In genomic region chr17:78746263-78746948, GRCh38 we compare ENCODE assay signal across 9 cellular contexts. TPM values are rescaled to one million over a fixed set of nuclear protein-coding genes. Genes with fewer than 3 reads are reported as not detected.
DNase-seq lines count a peak whose midpoint lies in the region; ATAC-seq and TF ChIP-seq lines count a peak whose summit lies in the region.
"Had no signal": no experiment of that assay in that cellular context is flagged by ENCODE, and none has a peak within 500 bp of the region (broad histone marks: within the 10 kb centered on the region; RNA-seq: fewer than 3 reads in every experiment).

No MANE protein-coding gene starts in this region.

- ATAC-seq in effector memory CD8-positive, alpha-beta T cell (replicated peaks) = no peak
- ATAC-seq in HG03280 (IDR thresholded peaks at IDR 0.05; ENCODE audit: unreplicated experiment) (no peak), GM21717 (IDR thresholded peaks at IDR 0.05; ENCODE audit: unreplicated experiment) (no peak)

- 70 to 77% (median 74%) methylated on average over 12 of the region's 12 CpGs for WGBS in spleen, 5 donors

- H3K4me3 ChIP-seq in spleen = no peak overlapping the region

- peak overlapping the region; percentile 57 for H3K4me3 Mint-ChIP-seq in activated CD4-positive, alpha-beta T cell treated with anti-CD3 and anti-CD28 coated beads, Interleukin-2, amount 10 ng/mL, durations not matched to agents 24 days and 14 days
- H3K4me3 Mint-ChIP-seq in effector memory CD8-positive, alpha-beta T cell = peak overlapping the region; percentile 83 to 87

- H3K36me3 ChIP-seq in spleen = peaks cover 0 to 15% (median 5%) of the 10 kb centered on the region in 6 donors

- H3K36me3 Mint-ChIP-seq in activated CD4-positive, alpha-beta T cell treated with anti-CD3 and anti-CD28 coated beads, Interleukin-2, amount 10 ng/mL, durations not matched to agents 24 days and 14 days (ENCODE audit: low read depth) = peaks cover 30% of the 10 kb centered on the region
- peaks cover 62% of the 10 kb centered on the region for H3K36me3 Mint-ChIP-seq in effector memory CD8-positive, alpha-beta T cell (ENCODE audit: insufficient read depth)

- H3K27me3 ChIP-seq in spleen (replicated peaks in 1 of 7) = no peaks in the 10 kb centered on the region

- no peaks in the 10 kb centered on the region for H3K9me3 ChIP-seq in spleen

- peak overlapping the region in 7 of 8 donors; percentile 81 to 93 (median 89) for H3K27ac ChIP-seq in spleen

- no peaks in the 10 kb centered on the region for H3K9me3 Mint-ChIP-seq in activated CD4-positive, alpha-beta T cell treated with anti-CD3 and anti-CD28 coated beads, Interleukin-2, amount 10 ng/mL, durations not matched to agents 24 days and 14 days
- H3K9me3 Mint-ChIP-seq in effector memory CD8-positive, alpha-beta T cell = no peaks in the 10 kb centered on the region

- no peak for TF ChIP-seq POLR2A in spleen (IDR thresholded peaks at IDR 0.05)

- peak overlapping the region; percentile 75 for H3K27ac Mint-ChIP-seq in activated CD4-positive, alpha-beta T cell treated with anti-CD3 and anti-CD28 coated beads, Interleukin-2, amount 10 ng/mL, durations not matched to agents 24 days and 14 days
- H3K27ac Mint-ChIP-seq in effector memory CD8-positive, alpha-beta T cell = peak overlapping the region; percentile 82 to 89

- peaks cover 60 to 100% (median 91%) of the 10 kb centered on the region in 6 donors for H3K4me1 ChIP-seq in spleen

- no peak for TF ChIP-seq CTCF in spleen (IDR thresholded peaks at IDR 0.05 in 8 of 11, conservative IDR thresholded peaks at IDR 0.05 in 3 of 11)

- DNase-seq in activated CD4-positive, alpha-beta T cell treated with anti-CD3 and anti-CD28 coated beads, Interleukin-2, amount 10 ng/mL, durations not matched to agents 24 days and 14 days = no peak
- no peak for DNase-seq in activated CD4-positive, alpha-beta T cell treated with anti-CD3 and anti-CD28 coated beads, Interleukin-2, amount 50 U/mL, for 48 hours
- DNase-seq in MV-4-11 (lab: John Stamatoyannopoulos, UW) (peak; percentile 30), spleen (no peak)
- no peak for DNase-seq in effector memory CD8-positive, alpha-beta T cell
- no peak for DNase-seq in stimulated activated CD4-positive, alpha-beta T cell treated with anti-CD3 and anti-CD28 coated beads, Interleukin-1b, Interleukin-23, amount 100 ng/mL, for 48 hours
- DNase-seq: NCI-H524 had no signal

- no peaks in the 10 kb centered on the region for H3K27me3 Mint-ChIP-seq in activated CD4-positive, alpha-beta T cell treated with anti-CD3 and anti-CD28 coated beads, Interleukin-2, amount 10 ng/mL, durations not matched to agents 24 days and 14 days
- no peaks in the 10 kb centered on the region for H3K27me3 Mint-ChIP-seq in effector memory CD8-positive, alpha-beta T cell

- intact Hi-C loops in activated CD4-positive, alpha-beta T cell treated with anti-CD3 and anti-CD28 coated beads, Interleukin-2, amount 10 ng/mL, durations not matched to agents 24 days and 14 days (cut with micrococcal nuclease) = loop anchor here (5.0 kb wide), 1 partner anchor 389 kb away; no protein-coding TSS in a partner anchor
- intact Hi-C loops in spleen (cut with DNase I; ENCODE audit: low total_unique reads) = loop anchor here (5.0 kb wide), 1 partner anchor 36 kb away; the partner anchor contains the start of gene CYTH1

- peaks cover 86% of the 10 kb centered on the region for H3K4me1 Mint-ChIP-seq in activated CD4-positive, alpha-beta T cell treated with anti-CD3 and anti-CD28 coated beads, Interleukin-2, amount 10 ng/mL, durations not matched to agents 24 days and 14 days
- peaks cover 78 to 86% of the 10 kb centered on the region in 2 donors for H3K4me1 Mint-ChIP-seq in effector memory CD8-positive, alpha-beta T cell (ENCODE audit: low read depth in 2 of 2)

RNA-seq across cellular contexts. Expression of gene CYTH1, which starts 35.7 kb away (rescaled TPM):
- 126 and 131 TPM in 2 replicates for total RNA-seq in activated CD4-positive, alpha-beta T cell treated with anti-CD3 and anti-CD28 coated beads, Interleukin-2, amount 10 ng/mL, durations not matched to agents 24 days and 14 days
- total RNA-seq in spleen = 100 to 1,000 TPM; 119 to 169 (median 138) TPM
- polyA plus RNA-seq in spleen = 100 to 1,000 TPM in 1 of 3 donors, 10 to 100 TPM in 2; 66.9 to 102 (median 79.4) TPM
